In genomic region chr12:2654311-2654710, GRCh38 we compare ENCODE assay signal across 20 cellular contexts.
DNase-seq lines count a peak whose midpoint lies in the region; ATAC-seq, FAIRE-seq and TF ChIP-seq lines count a peak whose summit lies in the region.
"Had no signal": no experiment of that assay in that cellular context is flagged by ENCODE, and none has a peak within 500 bp of the region (broad histone marks: within the 10 kb centered on the region; RNA-seq: fewer than 3 reads in every experiment).

No MANE protein-coding gene starts in this region.

- H3K27me3 ChIP-seq in K562 (ENCODE audit: control insufficient read depth in 2 of 2, insufficient read depth in 2 of 2, low read length in 2 of 2), result peaks cover 4 to 45% of the 10 kb centered on the region in 2 experiments; a peak in 4 of 5 replicates
- H3K27me3 ChIP-seq in upper lobe of right lung, result peaks cover 9% of the 10 kb centered on the region

- H3K9me3 ChIP-seq in K562 (replicated peaks; ENCODE audit: control insufficient read depth, insufficient read depth, low read depth, low read length), result no peaks in the 10 kb centered on the region
- H3K9me3 ChIP-seq in kidney (ENCODE audit: control insufficient read depth in 1 of 2, low read length in 2 of 2), result peaks cover 0 to 4% of the 10 kb centered on the region in 2 donors
- no peaks in the 10 kb centered on the region for H3K9me3 ChIP-seq in upper lobe of right lung

- H3K4me1 Mint-ChIP-seq in activated CD8-positive, alpha-beta memory T cell treated with anti-CD3 and anti-CD28 coated beads, Interleukin-2, amount 10 ng/mL, durations not matched to agents 7 days and 5 days, result no peaks in the 10 kb centered on the region
- H3K4me1 Mint-ChIP-seq: CD4-positive, alpha-beta memory T cell had no signal

- no peak overlapping the region for H3K4me2 ChIP-seq in K562 (ENCODE audit: insufficient read depth, low read length)
- H3K4me2 ChIP-seq: A549 had no signal

- FAIRE-seq in K562 (lab: Jason Lieb, UNC) (no peak), kidney (lab: Jason Lieb, UNC) (no peak)
- FAIRE-seq: A549, HTR-8/SVneo had no signal

- H3K36me3 ChIP-seq in K562 (ENCODE audit: control insufficient read depth, insufficient read depth, low read length) (no peaks in the 10 kb centered on the region), kidney (ENCODE audit: control insufficient read depth in 1 of 2, insufficient read depth in 2 of 2, low read length in 2 of 2) (no peaks in the 10 kb centered on the region), upper lobe of right lung (peaks cover 8% of the 10 kb centered on the region)

- TF ChIP-seq RAD21 in K562 (CRISPR knock-in tag; conservative IDR thresholded peaks at IDR 0.05 in 1 of 2, IDR thresholded peaks at IDR 0.05 in 1 of 2), result no peak

- H3K4me3 Mint-ChIP-seq in activated CD8-positive, alpha-beta memory T cell treated with anti-CD3 and anti-CD28 coated beads, Interleukin-2, amount 10 ng/mL, durations not matched to agents 7 days and 5 days, result no peak overlapping the region
- H3K4me3 Mint-ChIP-seq: CD4-positive, alpha-beta memory T cell; HFFc6 had no signal

- in situ Hi-C loops in K562 (cut with MboI), result no loop called here

- no peak for TF ChIP-seq EP300 in K562 (IDR thresholded peaks at IDR 0.05; ENCODE audit: low read length)

- H3K27ac ChIP-seq in K562 (ENCODE audit: extremely low read depth, low read depth, low read length) (no peak overlapping the region), kidney (ENCODE audit: low read depth in 2 of 2, low read length in 2 of 2) (no peak overlapping the region), upper lobe of right lung (no peak overlapping the region)
- H3K27ac ChIP-seq: 22Rv1, A549, C4-2B had no signal

- no peaks in the 10 kb centered on the region for H3K79me2 ChIP-seq in K562 (ENCODE audit: control insufficient read depth, insufficient read depth, low read length)

- H3K4me1 ChIP-seq in K562 (replicated peaks in 1 of 2; ENCODE audit: control insufficient read depth in 2 of 2, insufficient read depth in 2 of 2, low read length in 2 of 2) (peaks cover 0 to 6% of the 10 kb centered on the region in 2 experiments; a peak in 1 of 5 replicates), kidney (ENCODE audit: control insufficient read depth in 1 of 2, insufficient read depth in 1 of 2, low read depth in 1 of 2, low read length in 2 of 2) (no peaks in the 10 kb centered on the region), upper lobe of right lung (no peaks in the 10 kb centered on the region)
- H3K4me1 ChIP-seq: A549 had no signal

- 3% methylated on average over 8 of the region's 8 CpGs for WGBS in K562 (ENCODE audit: insufficient coverage, low coverage, missing lambda C conversion rate)

- no peak overlapping the region for H2AFZ ChIP-seq in K562 (ENCODE audit: low read depth, low read length)

- no peak overlapping the region for H3K27ac Mint-ChIP-seq in activated CD8-positive, alpha-beta memory T cell treated with anti-CD3 and anti-CD28 coated beads, Interleukin-2, amount 10 ng/mL, durations not matched to agents 7 days and 5 days
- H3K27ac Mint-ChIP-seq: CD4-positive, alpha-beta memory T cell; HFFc6 had no signal

- no peaks in the 10 kb centered on the region for H4K20me1 ChIP-seq in K562 (replicated peaks; ENCODE audit: control insufficient read depth, insufficient read depth, low read length)

- BruUV-seq in K562 (replicated peaks; lab: Mats Ljungman, UMichigan), result no TSS peak

- POLR2A ChIA-PET in K562 (lab: Yijun Ruan, JAX), result no interaction called here

- H3K4me3 ChIP-seq in K562 (no peak overlapping the region), kidney (ENCODE audit: low read length in 2 of 2) (no peak overlapping the region), upper lobe of right lung (no peak overlapping the region)
- H3K4me3 ChIP-seq: A549 had no signal

- ATAC-seq in activated CD8-positive, alpha-beta memory T cell treated with anti-CD3 and anti-CD28 coated beads, Interleukin-2, amount 10 ng/mL, durations not matched to agents 7 days and 5 days, result no peak
- no peak for ATAC-seq in K562
- ATAC-seq in upper lobe of right lung, result no peak
- no peak for ATAC-seq in GM18505 (IDR thresholded peaks at IDR 0.05; ENCODE audit: unreplicated experiment)
- ATAC-seq: A549, HCT116 had no signal

- H3K9me1 ChIP-seq in K562 (ENCODE audit: control insufficient read depth, insufficient read depth, low read length), result no peaks in the 10 kb centered on the region

- CTCF ChIA-PET in activated CD8-positive, alpha-beta memory T cell treated with anti-CD3 and anti-CD28 coated beads, Interleukin-2, amount 10 ng/mL, durations not matched to agents 7 days and 5 days (lab: Charles Lee), result no interaction called here
- CTCF ChIA-PET in K562 (lab: Yijun Ruan, JAX; ENCODE audit: low intra/inter-chr PET ratio), result no interaction called here

- H3K27me3 Mint-ChIP-seq in activated CD8-positive, alpha-beta memory T cell treated with anti-CD3 and anti-CD28 coated beads, Interleukin-2, amount 10 ng/mL, durations not matched to agents 7 days and 5 days, result peaks cover 5% of the 10 kb centered on the region

- no peaks in the 10 kb centered on the region for H3K36me3 Mint-ChIP-seq in activated CD8-positive, alpha-beta memory T cell treated with anti-CD3 and anti-CD28 coated beads, Interleukin-2, amount 10 ng/mL, durations not matched to agents 7 days and 5 days
- H3K36me3 Mint-ChIP-seq: CD4-positive, alpha-beta memory T cell had no signal

- H3K9ac ChIP-seq in K562 (ENCODE audit: insufficient read depth in 1 of 2, low read depth in 2 of 2, low read length in 2 of 2) (no peak overlapping the region), kidney (ENCODE audit: low read length in 2 of 2) (no peak overlapping the region)

- no peaks in the 10 kb centered on the region for H3K9me3 Mint-ChIP-seq in activated CD8-positive, alpha-beta memory T cell treated with anti-CD3 and anti-CD28 coated beads, Interleukin-2, amount 10 ng/mL, durations not matched to agents 7 days and 5 days (ENCODE audit: low read depth)
- H3K9me3 Mint-ChIP-seq: HFFc6 had no signal

- TF ChIP-seq CTCF in K562 (IDR thresholded peaks at IDR 0.05 in 2 of 3, conservative IDR thresholded peaks at IDR 0.05 in 1 of 3; ENCODE audit: insufficient read depth in 2 of 3, low read depth in 1 of 3, low read length in 3 of 3) (no peak), kidney (IDR thresholded peaks at IDR 0.05; ENCODE audit: borderline replicate concordance, extremely low read depth, insufficient read depth) (no peak), upper lobe of right lung (IDR thresholded peaks at IDR 0.05) (no peak)

- TF ChIP-seq POLR2A in K562 (conservative IDR thresholded peaks at IDR 0.05) (no peak), GM18505 (IDR thresholded peaks at IDR 0.05; ENCODE audit: borderline replicate concordance, extremely low read depth, insufficient read depth, insufficient read length) (no peak)

- intact Hi-C loops in K562 (cut with micrococcal nuclease) (no loop called here), kidney (cut with DNase I) (no loop called here), upper lobe of right lung (cut with DNase I) (no loop called here)

- peak; percentile 31 for DNase-seq in activated CD8-positive, alpha-beta memory T cell treated with anti-CD3 and anti-CD28 coated beads, Interleukin-2, amount 10 ng/mL, durations not matched to agents 7 days and 5 days
- no peak for DNase-seq in activated CD8-positive, alpha-beta memory T cell treated with anti-CD3 and anti-CD28 coated beads, Interleukin-2, amount 50 U/mL, for 48 hours
- no peak for DNase-seq in K562 (ENCODE audit: extremely low read depth in 1 of 4, low spot score in 3 of 4)
- DNase-seq in kidney, result peak; percentile 48
- peak; percentile 40 for DNase-seq in upper lobe of right lung
- DNase-seq in NCI-H1694 (lab: John Stamatoyannopoulos, UW), result no peak
- DNase-seq: AML-193; CD4-positive, alpha-beta memory T cell; DMS153; DMS79 treated with DMSO at 0.1 percent for 48 hours; GF-D8; GOT3; H7; HFFc6 had no signal

TF ChIP-seq in K562, 482 proteins besides CTCF, POLR2A, EP300 and RAD21:
- no peak for TF ChIP-seq ZNF41 (CRISPR knock-in tag; conservative IDR thresholded peaks at IDR 0.05)
- TF ChIP-seq NFIC (IDR thresholded peaks at IDR 0.05), result peak; percentile 23; the same call in 1 of the 2 replicates

Comparison
In these comparisons a context has a peak if more than half of its experiments do, and no peak if none do; other contexts are left out.
1. DNase-seq: peak in activated CD8-positive, alpha-beta memory T cell treated with anti-CD3 and anti-CD28 coated beads, Interleukin-2, amount 10 ng/mL, durations not matched to agents 7 days and 5 days (single experiment), kidney (single experiment) and upper lobe of right lung (single experiment); none in activated CD8-positive, alpha-beta memory T cell treated with anti-CD3 and anti-CD28 coated beads, Interleukin-2, amount 50 U/mL, for 48 hours (single experiment), K562 (0 of 4) and NCI-H1694 (single experiment).